ENCODE assay signal across 1 cellular context in the genomic region with DNA sequence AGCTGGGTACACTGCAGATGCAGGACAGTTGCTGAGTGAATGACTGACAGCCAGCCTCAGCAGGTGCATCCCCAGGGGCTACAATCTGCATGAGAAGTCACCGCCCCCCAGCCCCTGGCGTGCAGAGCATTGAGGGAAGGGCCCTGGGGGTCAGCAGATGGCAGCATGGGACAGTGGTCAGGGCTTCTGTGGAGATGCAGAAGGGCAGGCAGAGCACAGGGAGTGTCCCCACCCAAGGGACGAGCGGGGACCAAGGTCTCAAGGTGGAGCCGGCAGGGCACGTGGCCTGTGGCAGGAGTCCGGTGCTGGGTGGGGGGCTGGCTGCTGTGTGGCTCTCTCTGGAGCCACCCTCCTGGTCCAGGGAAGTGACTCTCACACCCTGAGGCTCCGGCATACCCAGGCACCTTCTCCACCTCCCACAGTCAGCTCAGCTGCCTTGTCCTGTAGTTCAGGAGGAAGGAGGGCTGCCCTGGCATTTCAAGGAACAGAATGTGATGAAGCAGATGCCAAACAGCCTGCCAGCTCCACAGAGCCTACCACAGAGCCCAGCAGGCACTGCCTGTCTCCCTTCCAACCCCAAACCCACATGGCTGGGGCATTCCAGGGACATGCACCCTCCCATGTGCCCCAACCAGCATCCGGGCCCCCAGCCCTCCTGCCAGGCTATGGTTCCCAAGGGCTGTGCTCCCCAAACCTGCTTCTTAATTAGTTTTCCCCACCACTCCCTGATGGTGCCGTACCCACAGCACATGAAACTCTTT.
A peak's percentile ranks its signal among the peaks of the same experiment; 100 is the strongest.
TF ChIP-seq lines count a peak whose summit lies in the region.

No MANE protein-coding gene starts in this region.

TF ChIP-seq in H1, 55 proteins besides CTCF, POLR2A, EP300 and RAD21:
- no peak for TF ChIP-seq TCF12 (IDR thresholded peaks at IDR 0.05; ENCODE audit: low read depth, low read length)
- TF ChIP-seq, protein P1, sequence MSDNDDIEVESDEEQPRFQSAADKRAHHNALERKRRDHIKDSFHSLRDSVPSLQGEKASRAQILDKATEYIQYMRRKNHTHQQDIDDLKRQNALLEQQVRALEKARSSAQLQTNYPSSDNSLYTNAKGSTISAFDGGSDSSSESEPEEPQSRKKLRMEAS (IDR thresholded peaks at IDR 0.05), result peak; percentile 25; the same call in 1 of the 2 replicates
